In genomic region chr10:104054430-104054829, GRCh38 we compare ENCODE assay signal across 1 cellular context.
TF ChIP-seq lines count a peak whose summit lies in the region.

No MANE protein-coding gene starts in this region.

TF ChIP-seq in H1, 55 proteins besides CTCF, POLR2A, EP300 and RAD21:
- TF ChIP-seq CBX5 (IDR thresholded peaks at IDR 0.05; ENCODE audit: low read depth, low read length), result no peak
- TF ChIP-seq SP2 (IDR thresholded peaks at IDR 0.05; ENCODE audit: low read length), result no peak
- TF ChIP-seq POLR2AphosphoS5 (IDR thresholded peaks at IDR 0.05; ENCODE audit: low read depth, low read length), result no peak
